Comparison of ENCODE assay signal across 25 cellular contexts in the genomic region with DNA sequence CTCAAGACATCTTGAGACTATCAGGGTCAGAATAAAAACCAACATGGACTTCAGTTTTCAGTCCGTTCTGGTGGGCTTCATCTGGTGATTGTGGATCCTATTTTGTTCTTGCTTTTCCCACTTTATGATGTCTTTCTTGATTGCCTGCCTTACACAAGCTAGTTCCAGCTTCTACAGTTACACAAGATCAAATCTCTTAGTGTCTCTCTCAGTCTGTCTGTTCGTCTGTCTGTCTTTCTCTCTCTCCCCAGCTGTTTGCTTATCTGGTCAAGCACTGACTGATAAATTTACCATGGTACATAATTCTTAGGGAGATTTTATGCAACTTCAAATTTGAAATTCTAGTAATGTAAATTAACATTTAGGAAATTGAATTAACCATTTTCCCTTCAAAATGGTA.
"Had no signal": no experiment of that assay in that cellular context is flagged by ENCODE, and none has a peak within 500 bp of the region (broad histone marks: within the 10 kb centered on the region; RNA-seq: fewer than 3 reads in every experiment).

No MANE protein-coding gene starts in this region.

- DNase-seq: activated CD4-positive, alpha-beta T cell treated with anti-CD3 and anti-CD28 coated beads for 48 hours; activated CD4-positive, alpha-beta T cell treated with anti-CD3 and anti-CD28 coated beads, Interleukin-2, amount 50 U/mL, for 4 hours; activated CD4-positive, CD25-positive, alpha-beta regulatory T cell treated with anti-CD3 and anti-CD28 coated beads, Interleukin-2, amount 50 U/mL, for 72 hours; activated CD8-positive, alpha-beta memory T cell treated with anti-CD3 and anti-CD28 coated beads, Interleukin-2, amount 50 U/mL, for 48 hours; activated CD8-positive, alpha-beta T cell treated with anti-CD3 and anti-CD28 coated beads, Interleukin-2, amount 10 ng/mL, durations not matched to agents 7 days and 5 days; activated effector memory CD4-positive, alpha-beta T cell treated with anti-CD3 and anti-CD28 coated beads, Interleukin-2, amount 50 U/mL, for 16 hours; activated naive CD4-positive, alpha-beta T cell treated with Interleukin-2 at 50 U/mL for 16 hours; activated naive CD8-positive, alpha-beta T cell treated with anti-CD3 and anti-CD28 coated beads for 36 hours; activated T-cell treated with anti-CD3 and anti-CD28 coated beads, Interleukin-2, amount 50 U/mL, for 1 hour; adrenal gland; MM.1S; NCI-H1105 treated with DMSO at 0.1 percent for 48 hours; NCI-H1436 treated with DMSO at 0.1 percent for 48 hours; NCI-H187; NCI-H2081; NCI-H446; NCI-H524; PC-3; SHP77 treated with DMSO at 0.1 percent for 48 hours; T-helper 9 cell had no signal

- FAIRE-seq: astrocyte had no signal

- H3K4me3 Mint-ChIP-seq: activated CD8-positive, alpha-beta T cell treated with anti-CD3 and anti-CD28 coated beads, Interleukin-2, amount 10 ng/mL, durations not matched to agents 7 days and 5 days; activated naive CD8-positive, alpha-beta T cell treated with anti-CD3 and anti-CD28 coated beads for 36 hours; brain; central memory CD8-positive, alpha-beta T cell; T-helper 1 cell treated with Interleukin-12 subunit alpha and Interleukin-12 subunit beta and Interleukin-4 antibody, amounts not matched to agents 30 μg/mL and 1 μg/mL, for 36 hours; WTC11 had no signal

- H3K9me3 ChIP-seq: adrenal gland had no signal

- H3K27me3 Mint-ChIP-seq: activated naive CD8-positive, alpha-beta T cell treated with anti-CD3 and anti-CD28 coated beads for 36 hours; brain; central memory CD8-positive, alpha-beta T cell had no signal

- H3K4me1 Mint-ChIP-seq: brain had no signal

- ATAC-seq: activated CD8-positive, alpha-beta T cell treated with anti-CD3 and anti-CD28 coated beads, Interleukin-2, amount 10 ng/mL, durations not matched to agents 7 days and 5 days; PC-3; WTC11 had no signal

- H3K27ac Mint-ChIP-seq: activated CD8-positive, alpha-beta T cell treated with anti-CD3 and anti-CD28 coated beads, Interleukin-2, amount 10 ng/mL, durations not matched to agents 7 days and 5 days; activated naive CD8-positive, alpha-beta T cell treated with anti-CD3 and anti-CD28 coated beads for 36 hours; brain; T-helper 1 cell treated with Interleukin-12 subunit alpha and Interleukin-12 subunit beta and Interleukin-4 antibody, amounts not matched to agents 30 μg/mL and 1 μg/mL, for 36 hours; WTC11 had no signal
